ENCODE assay signal across 1 cellular context in genomic region chr5:107389130-107389553, GRCh38.
TF ChIP-seq lines count a peak whose summit lies in the region.

No MANE protein-coding gene starts in this region.

TF ChIP-seq in HCT116, 20 proteins besides CTCF, POLR2A, EP300 and RAD21 (continued from another document):
- TF ChIP-seq ATF3 (IDR thresholded peaks at IDR 0.05), result no peak
